8 cellular contexts compared by ENCODE assay signal in genomic region chr12:121802485-121802842, GRCh38. TPM values are rescaled to one million over a fixed set of nuclear protein-coding genes. Genes with fewer than 3 reads are reported as not detected.
A peak's percentile ranks its signal among the peaks of the same experiment; 100 is the strongest.
DNase-seq lines count a peak whose midpoint lies in the region; ATAC-seq lines count a peak whose summit lies in the region.

No MANE protein-coding gene starts in this region.

- H3K4me1 ChIP-seq in iPS-20b (ENCODE audit: insufficient read depth, low read length), result peaks cover 27% of the 10 kb centered on the region
- peaks cover 19 to 73% (median 64%) of the 10 kb centered on the region in 5 donors for H3K4me1 ChIP-seq in subcutaneous abdominal adipose tissue (ENCODE audit: control insufficient read depth in 5 of 5, insufficient read depth in 5 of 5, low read length in 5 of 5)

- no peaks in the 10 kb centered on the region for H3K27me3 Mint-ChIP-seq in activated T-helper 17 cell treated with anti-CD3 and anti-CD28 coated beads, Interleukin-2, amount 50 U/mL, for 72 hours

- H3K36me3 Mint-ChIP-seq in activated T-helper 17 cell treated with anti-CD3 and anti-CD28 coated beads, Interleukin-2, amount 50 U/mL, for 72 hours (ENCODE audit: low read depth), result peaks cover 79% of the 10 kb centered on the region

- H3K36me3 ChIP-seq in iPS-20b (ENCODE audit: insufficient read depth, low read depth, low read length) (peaks cover 17% of the 10 kb centered on the region), subcutaneous abdominal adipose tissue (ENCODE audit: control insufficient read depth in 5 of 5, insufficient read depth in 5 of 5, low read length in 5 of 5) (peaks cover 0 to 6% (median 3%) of the 10 kb centered on the region in 5 donors)

- peaks cover 15% of the 10 kb centered on the region for H3K4me1 Mint-ChIP-seq in activated T-helper 17 cell treated with anti-CD3 and anti-CD28 coated beads, Interleukin-2, amount 50 U/mL, for 72 hours

- DNase-seq in NOMO-1 treated with DMSO at 0.1 percent for 48 hours (lab: John Stamatoyannopoulos, UW; ENCODE audit: unreplicated experiment) (peak; percentile 54), NOMO-1 treated with dmso at 0.1 percent for 144 hours (lab: John Stamatoyannopoulos, UW; ENCODE audit: unreplicated experiment) (no peak), NCI-H446 (lab: John Stamatoyannopoulos, UW) (no peak)

- H3K9ac ChIP-seq in iPS-20b (ENCODE audit: low read depth, low read length) (peak overlapping the region; percentile 97), subcutaneous abdominal adipose tissue (ENCODE audit: low read length in 5 of 5) (peak overlapping the region; percentile 94 to 99 (median 98))

- no peak for ATAC-seq in activated T-helper 17 cell treated with anti-CD3 and anti-CD28 coated beads, Interleukin-2, amount 50 U/mL, for 72 hours (replicated peaks)
- no peak for ATAC-seq in HG03432 (IDR thresholded peaks at IDR 0.05; ENCODE audit: unreplicated experiment)
- no peak for ATAC-seq in HG02571 (IDR thresholded peaks at IDR 0.05; ENCODE audit: unreplicated experiment)

- H3K4me3 ChIP-seq in iPS-20b (ENCODE audit: low read length) (peak overlapping the region; percentile 79), subcutaneous abdominal adipose tissue (ENCODE audit: low read depth in 1 of 5, low read length in 5 of 5) (peak overlapping the region; percentile 67 to 85 (median 84))

- H3K4me3 Mint-ChIP-seq in activated T-helper 17 cell treated with anti-CD3 and anti-CD28 coated beads, Interleukin-2, amount 50 U/mL, for 72 hours, result peak overlapping the region; percentile 92

- H3K9me3 Mint-ChIP-seq in activated T-helper 17 cell treated with anti-CD3 and anti-CD28 coated beads, Interleukin-2, amount 50 U/mL, for 72 hours, result no peaks in the 10 kb centered on the region

- peak overlapping the region; percentile 96 for H3K27ac Mint-ChIP-seq in activated T-helper 17 cell treated with anti-CD3 and anti-CD28 coated beads, Interleukin-2, amount 50 U/mL, for 72 hours

- no peaks in the 10 kb centered on the region for H3K27me3 ChIP-seq in iPS-20b (ENCODE audit: insufficient read depth, low read length)
- no peaks in the 10 kb centered on the region for H3K27me3 ChIP-seq in subcutaneous abdominal adipose tissue (ENCODE audit: control insufficient read depth in 5 of 5, insufficient read depth in 4 of 5, low read length in 5 of 5)

- H3K9me3 ChIP-seq in iPS-20b (ENCODE audit: insufficient read depth, low read depth, low read length), result no peaks in the 10 kb centered on the region
- H3K9me3 ChIP-seq in subcutaneous abdominal adipose tissue (ENCODE audit: control insufficient read depth in 5 of 5, low read length in 5 of 5), result no peaks in the 10 kb centered on the region

- peak overlapping the region; percentile 99 for H3K27ac ChIP-seq in iPS-20b (ENCODE audit: low read length)
- H3K27ac ChIP-seq in subcutaneous abdominal adipose tissue (ENCODE audit: low read depth, low read length), result peak overlapping the region; percentile 100

RNA-seq across cellular contexts. Expression of gene SETD1B, which starts 1.3 kb away (rescaled TPM):
- 10 to 100 TPM; 14.7 to 23.4 TPM for total RNA-seq in activated T-helper 17 cell treated with anti-CD3 and anti-CD28 coated beads, Interleukin-2, amount 50 U/mL, for 72 hours

RNA-seq across cellular contexts. Expression of gene RHOF, which starts 9.0 kb away (rescaled TPM):
- total RNA-seq in activated T-helper 17 cell treated with anti-CD3 and anti-CD28 coated beads, Interleukin-2, amount 50 U/mL, for 72 hours, result 100 to 1,000 TPM; 103 to 123 TPM

RNA-seq across cellular contexts. Expression of gene HPD, which starts 56.2 kb away (rescaled TPM):
- not detected for total RNA-seq in activated T-helper 17 cell treated with anti-CD3 and anti-CD28 coated beads, Interleukin-2, amount 50 U/mL, for 72 hours
